Comparison of ENCODE assay signal across 17 cellular contexts in genomic region chr2:187544371-187545080, GRCh38. TPM values are rescaled to one million over a fixed set of nuclear protein-coding genes. Genes with fewer than 3 reads are reported as not detected.
DNase-seq lines count a peak whose midpoint lies in the region; ATAC-seq and TF ChIP-seq lines count a peak whose summit lies in the region.
"Had no signal": no experiment of that assay in that cellular context is flagged by ENCODE, and none has a peak within 500 bp of the region (broad histone marks: within the 10 kb centered on the region; RNA-seq: fewer than 3 reads in every experiment).

No MANE protein-coding gene starts in this region.

- peak overlapping the region; percentile 93 for H3K27ac ChIP-seq in HCT116 (ENCODE audit: low read depth, low read length)
- H3K27ac ChIP-seq in brain microvascular endothelial cell, result peak overlapping the region; percentile 99
- H3K27ac ChIP-seq in left lung, result peak overlapping the region; percentile 57 to 86
- H3K27ac ChIP-seq in stomach, result peak overlapping the region in 3 of 5 donors; percentile 59 to 89 (median 63)

- TF ChIP-seq CTCF in HCT116 (IDR thresholded peaks at IDR 0.05 in 2 of 3, conservative IDR thresholded peaks at IDR 0.05 in 1 of 3; ENCODE audit: borderline replicate concordance in 1 of 3, insufficient read depth in 1 of 3, low read depth in 2 of 3, low read length in 2 of 3), result no peak
- no peak for TF ChIP-seq CTCF in brain microvascular endothelial cell (IDR thresholded peaks at IDR 0.05; ENCODE audit: low read depth, low read length, missing control alignments)
- no peak for TF ChIP-seq CTCF in left lung (IDR thresholded peaks at IDR 0.05)
- TF ChIP-seq CTCF in stomach (IDR thresholded peaks at IDR 0.05), result no peak
- no peak for TF ChIP-seq CTCF in foreskin fibroblast (IDR thresholded peaks at IDR 0.05; ENCODE audit: low read depth, low read length)

- H3K9ac ChIP-seq in HCT116 (ENCODE audit: low read length), result peak overlapping the region; percentile 64

- intact Hi-C loops in HCT116 (cut with micrococcal nuclease) (loop anchor here (5.0 kb wide), 1 partner anchor 753 kb away; no protein-coding TSS in a partner anchor), left lung (cut with DNase I) (no loop called here), stomach (cut with DNase I; ENCODE audit: low total_unique reads) (no loop called here)

- BruUV-seq in HCT116 (replicated peaks; lab: Mats Ljungman, UMichigan), result TSS peak; percentile 6

- TF ChIP-seq RAD21 in HCT116 (IDR thresholded peaks at IDR 0.05; ENCODE audit: low read depth), result no peak

- CTCF ChIA-PET in HCT116 (lab: Charles Lee), result interaction anchor here (3.0 to 4.1 kb wide), 2 partner anchors 36 to 45 kb away, joined by 15 to 25 read pairs; no protein-coding TSS in a partner anchor

- in situ Hi-C loops in brain microvascular endothelial cell (cut with HindIII; ENCODE audit: low pct_ligation_motif_present, low sequenced_read_pairs), result no loop called here

- POLR2A ChIA-PET in HCT116 (lab: Charles Lee), result interaction anchor here (1.5 to 1.6 kb wide), 2 partner anchors 10 to 748 kb away, joined by 4 to 5 read pairs; partner anchors contain the start of gene TFPI

- TF ChIP-seq POLR2A in HCT116 (IDR thresholded peaks at IDR 0.05; ENCODE audit: borderline replicate concordance, extremely low read depth, insufficient read depth, insufficient read length) (no peak), stomach (IDR thresholded peaks at IDR 0.05) (no peak)

- H3K9me3 ChIP-seq in HCT116 (ENCODE audit: control insufficient read depth in 1 of 2, insufficient read depth in 1 of 2, low read depth in 1 of 2, low read length in 2 of 2) (no peaks in the 10 kb centered on the region), left lung (no peaks in the 10 kb centered on the region), stomach (no peaks in the 10 kb centered on the region)
- H3K9me3 ChIP-seq: pancreas had no signal

- WGBS in stomach, 5 donors, result 69 to 79% (median 74%) methylated on average over 16 of the region's 16 CpGs

- H3K4me3 ChIP-seq in HCT116 (replicated peaks in 1 of 2; ENCODE audit: low read depth in 1 of 2, low read length in 2 of 2), result peak overlapping the region; percentile 31 to 52
- no peak overlapping the region for H3K4me3 ChIP-seq in brain microvascular endothelial cell (ENCODE audit: low read depth, low read length)
- no peak overlapping the region for H3K4me3 ChIP-seq in left lung
- H3K4me3 ChIP-seq in stomach, result no peak overlapping the region
- no peak overlapping the region for H3K4me3 ChIP-seq in foreskin fibroblast (ENCODE audit: low read depth in 1 of 2, low read length in 2 of 2)
- H3K4me3 ChIP-seq: pancreas had no signal

- DNase-seq in HCT116 (ENCODE audit: low read depth, low spot score) (peak; percentile 59), brain microvascular endothelial cell (peak; percentile 41), left lung (peak in 1 of 2 donors; percentile 39), stomach (no peak), NCI-H2081 (lab: John Stamatoyannopoulos, UW) (no peak), NCI-H2171 (lab: John Stamatoyannopoulos, UW) (no peak), foreskin fibroblast (no peak)
- no peak for DNase-seq in stimulated activated naive CD4-positive, alpha-beta T cell (lab: John Stamatoyannopoulos, UW)
- DNase-seq: activated T-cell treated with anti-CD3 and anti-CD28 coated beads, Interleukin-2, amount 50 U/mL, for 4 hours; anterior cingulate cortex; CD4-positive, CD25-positive, alpha-beta regulatory T cell; effector memory CD8-positive, alpha-beta T cell; NCI-H187 treated with DMSO at 0.1 percent for 48 hours; pancreas; stimulated activated CD4-positive, alpha-beta T cell treated with anti-CD3 and anti-CD28 coated beads, Interleukin-2, amount 100 ng/mL, for 24 hours had no signal

- H3K9me2 ChIP-seq in HCT116 (ENCODE audit: insufficient read depth), result no peaks in the 10 kb centered on the region

- ATAC-seq in HCT116 (peak; percentile 41), left lung (peak; percentile 19)
- ATAC-seq: activated CD4-positive, CD25-positive, alpha-beta regulatory T cell treated with anti-CD3 and anti-CD28 coated beads, Interleukin-2, amount 50 U/mL, for 24 hours; activated T-cell treated with anti-CD3 and anti-CD28 coated beads, Interleukin-2, amount 50 U/mL, for 4 hours; effector memory CD8-positive, alpha-beta T cell; pancreas; SK-N-SH treated with all-trans-retinoic acid at 6 μM for 48 hours had no signal

- RAD21 ChIA-PET in HCT116 (lab: Charles Lee; ENCODE audit: low non-redundant PET in 1 of 2, low total read pairs in 2 of 2, uncharacterized antibody in 2 of 2, unreplicated experiment in 2 of 2), result no interaction called here

- no peaks in the 10 kb centered on the region for H4K20me1 ChIP-seq in HCT116 (ENCODE audit: insufficient read depth)

- no peaks in the 10 kb centered on the region; the same call in 1 of the 2 replicates for H3K79me2 ChIP-seq in HCT116 (ENCODE audit: insufficient read depth, low read length)

- TF ChIP-seq EP300 in stomach (IDR thresholded peaks at IDR 0.05), result no peak

- H3K36me3 ChIP-seq in HCT116 (ENCODE audit: control insufficient read depth in 1 of 2, insufficient read depth in 2 of 2, low read length in 2 of 2) (no peaks in the 10 kb centered on the region), brain microvascular endothelial cell (replicated peaks) (peaks cover 29% of the 10 kb centered on the region), left lung (peaks cover 0 to 13% of the 10 kb centered on the region in 2 donors), stomach (no peaks in the 10 kb centered on the region)
- H3K36me3 ChIP-seq: pancreas had no signal

- peak overlapping the region; percentile 51 for H2AFZ ChIP-seq in HCT116 (ENCODE audit: low read depth, low read length, poor library complexity, severe bottlenecking)

- H3K4me2 ChIP-seq in HCT116 (ENCODE audit: low read length), result peak overlapping the region; percentile 77

- H3K4me1 ChIP-seq in HCT116 (ENCODE audit: control insufficient read depth in 1 of 2, insufficient read depth in 2 of 2, low read length in 2 of 2), result peaks cover 70 to 96% of the 10 kb centered on the region in 2 experiments
- peaks cover 47 to 94% of the 10 kb centered on the region in 2 donors for H3K4me1 ChIP-seq in left lung
- peaks cover 0 to 60% (median 18%) of the 10 kb centered on the region in 4 donors for H3K4me1 ChIP-seq in stomach

- H3K27me3 ChIP-seq in HCT116 (ENCODE audit: insufficient read depth, low read length), result no peaks in the 10 kb centered on the region
- no peaks in the 10 kb centered on the region for H3K27me3 ChIP-seq in brain microvascular endothelial cell (replicated peaks)
- no peaks in the 10 kb centered on the region for H3K27me3 ChIP-seq in left lung
- H3K27me3 ChIP-seq in stomach, result no peaks in the 10 kb centered on the region
- H3K27me3 ChIP-seq: pancreas had no signal

TF ChIP-seq in HCT116, 20 proteins besides CTCF, POLR2A, EP300 and RAD21 (continues in another document):
- TF ChIP-seq JUND (IDR thresholded peaks at IDR 0.05), result peak; percentile 71
- TF ChIP-seq SRF (IDR thresholded peaks at IDR 0.05; ENCODE audit: low read depth), result no peak
- no peak for TF ChIP-seq ZBTB33 (IDR thresholded peaks at IDR 0.05; ENCODE audit: extremely low read depth, insufficient replicate concordance, low read length)
- no peak for TF ChIP-seq ELF1 (IDR thresholded peaks at IDR 0.05; ENCODE audit: borderline replicate concordance, low read depth)
- peak; percentile 38; the same call in 1 of the 2 replicates for TF ChIP-seq POLR2AphosphoS5 (IDR thresholded peaks at IDR 0.05; ENCODE audit: low read depth, low read length)
- TF ChIP-seq ATF3 (IDR thresholded peaks at IDR 0.05), result no peak
- TF ChIP-seq CEBPB (IDR thresholded peaks at IDR 0.05; ENCODE audit: low read depth), result peak; percentile 28; the same call in 1 of the 2 replicates
- no peak for TF ChIP-seq ZNF274 (IDR thresholded peaks at IDR 0.05; ENCODE audit: low read depth, low read length)
- peak; percentile 41 for TF ChIP-seq MAX (IDR thresholded peaks at IDR 0.05)
- no peak for TF ChIP-seq EZH2 (IDR thresholded peaks at IDR 0.05)
- no peak for TF ChIP-seq ZFX (IDR thresholded peaks at IDR 0.05)

RNA-seq across cellular contexts. Expression of gene TFPI, which starts 9.7 kb away (rescaled TPM):
- total RNA-seq in HCT116 (2021; ENCODE audit: unreplicated experiment) (29.1 TPM), left lung (100 to 1,000 TPM; 187 to 300 TPM), stomach (100 to 1,000 TPM in 1 of 5 donors, 10 to 100 TPM in 3, 1 to 10 TPM in 1; 7.5 to 118 (median 23.9) TPM)
- 6.9 and 8.7 TPM in 2 replicates for polyA plus RNA-seq in HCT116 (2012)
- polyA plus RNA-seq in stomach, result 10 to 100 TPM; 10.3 to 13.6 (median 12.1) TPM
- polyA plus RNA-seq: CD4-positive, CD25-positive, alpha-beta regulatory T cell had no signal

Comparison
In these comparisons a context has a peak if more than half of its experiments do, and no peak if none do; other contexts are left out.
1. DNase-seq: peak in HCT116 (single experiment) and brain microvascular endothelial cell (single experiment); none in stomach (single experiment), NCI-H2081 (0 of 2), NCI-H2171 (single experiment), foreskin fibroblast (0 of 2) and stimulated activated naive CD4-positive, alpha-beta T cell (0 of 6).
2. H3K4me3 ChIP-seq: peak in HCT116 (2 of 2); none in brain microvascular endothelial cell (single experiment), left lung (0 of 2), stomach (0 of 4) and foreskin fibroblast (0 of 2).
3. Peak in every context shown above with its lines, with median percentiles within 50 percentile points of each other: H3K27ac ChIP-seq.